Comparison of ENCODE assay signal across 8 cellular contexts in the genomic region with DNA sequence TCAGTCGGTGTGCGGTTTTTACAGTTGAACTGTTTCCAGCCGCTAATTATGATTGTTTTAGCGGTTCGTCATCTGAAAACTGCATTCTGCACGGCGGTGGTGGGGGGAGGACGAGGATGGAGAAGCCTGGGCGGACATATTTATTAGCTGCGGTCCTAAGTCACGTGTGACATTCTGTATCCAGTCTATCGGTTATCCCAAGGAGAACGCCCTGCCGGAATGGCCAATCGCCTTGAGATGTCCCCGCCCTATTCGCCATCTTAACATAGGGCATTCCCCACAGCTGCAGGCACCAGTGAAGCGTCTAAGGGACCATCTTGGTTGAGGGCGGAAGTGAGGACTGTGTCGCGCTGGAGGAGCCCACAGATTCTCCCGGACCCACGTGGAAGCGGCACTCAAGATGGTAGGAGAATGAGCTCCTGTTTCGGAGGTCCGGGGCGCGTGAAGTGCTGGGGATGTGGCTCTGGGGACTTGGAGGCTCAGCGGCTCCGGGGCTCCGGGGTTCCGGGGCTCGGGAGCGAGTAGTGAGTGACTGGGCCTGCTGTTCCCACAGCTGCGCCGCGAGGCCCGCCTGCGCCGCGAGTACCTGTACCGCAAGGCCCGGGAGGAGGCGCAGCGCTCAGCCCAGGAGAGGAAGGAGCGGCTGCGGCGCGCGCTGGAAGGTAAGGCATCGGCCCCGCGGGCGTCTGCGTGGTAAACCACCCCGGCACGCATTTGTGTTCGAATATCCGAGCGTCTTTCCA. TPM values are rescaled to one million over a fixed set of nuclear protein-coding genes. Genes with fewer than 3 reads are reported as not detected.
A peak's percentile ranks its signal among the peaks of the same experiment; 100 is the strongest.
DNase-seq lines count a peak whose midpoint lies in the region; ATAC-seq and TF ChIP-seq lines count a peak whose summit lies in the region.

A gene with protein sequence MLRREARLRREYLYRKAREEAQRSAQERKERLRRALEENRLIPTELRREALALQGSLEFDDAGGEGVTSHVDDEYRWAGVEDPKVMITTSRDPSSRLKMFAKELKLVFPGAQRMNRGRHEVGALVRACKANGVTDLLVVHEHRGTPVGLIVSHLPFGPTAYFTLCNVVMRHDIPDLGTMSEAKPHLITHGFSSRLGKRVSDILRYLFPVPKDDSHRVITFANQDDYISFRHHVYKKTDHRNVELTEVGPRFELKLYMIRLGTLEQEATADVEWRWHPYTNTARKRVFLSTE (plus strand): TSS at position 365 of the 743 bp plus-strand sequence. CDS start 36 bp downstream, at position 401.

- H3K9me3 Mint-ChIP-seq in CD14-positive monocyte, result no peaks in the 10 kb centered on the region

- DNase-seq in CD14-positive monocyte (ENCODE audit: low spot score) (peak; percentile 98), NCI-H774 (lab: John Stamatoyannopoulos, UW) (peak; percentile 98), dorsolateral prefrontal cortex (peak; percentile 91 to 100 (median 99)), right lobe of liver (peak; percentile 94 to 99 (median 97))
- DNase-seq in activated CD4-positive, alpha-beta T cell treated with anti-CD3 and anti-CD28 coated beads, Interleukin-2, amount 50 U/mL, for 48 hours, result peak; percentile 92 to 95
- peak; percentile 84 to 91 for DNase-seq in stimulated activated CD4-positive, alpha-beta T cell treated with anti-CD3 and anti-CD28 coated beads, Interleukin-4, amount 100 ng/mL, for 48 hours (ENCODE audit: low read depth in 2 of 2)

- WGBS in right lobe of liver (ENCODE audit: insufficient coverage, low coverage, low lambda C conversion rate, missing lambda C conversion rate), result 0% methylated on average over 15 of the region's 60 CpGs

- peaks cover 0 to 4% (median 4%) of the 10 kb centered on the region in 3 donors for H3K27me3 Mint-ChIP-seq in CD14-positive monocyte (ENCODE audit: low read depth in 3 of 3)

- peaks cover 63% of the 10 kb centered on the region in 2 donors for H3K36me3 Mint-ChIP-seq in CD14-positive monocyte

- TF ChIP-seq POLR2A in right lobe of liver (IDR thresholded peaks at IDR 0.05), result peak; percentile 13

- H3K27ac ChIP-seq in dorsolateral prefrontal cortex (peak within 1 kb of the TSS; percentile 72 to 99 (median 96)), right lobe of liver (peak within 1 kb of the TSS; percentile 39 to 73 (median 39))

- H3K4me1 ChIP-seq in right lobe of liver, result peaks cover 0 to 13% (median 5%) of the 10 kb centered on the region in 4 donors

- ATAC-seq in GM19372 (IDR thresholded peaks at IDR 0.05; ENCODE audit: low read depth, unreplicated experiment), result peak; percentile 81
- ATAC-seq in HG03565 (IDR thresholded peaks at IDR 0.05; ENCODE audit: unreplicated experiment), result peak; percentile 86
- ATAC-seq in right lobe of liver, result peak; percentile 94 to 97 (median 95)

- H3K27ac Mint-ChIP-seq in CD14-positive monocyte, result peak within 1 kb of the TSS; percentile 97 to 99 (median 99)

- peak within 1 kb of the TSS; percentile 69 to 100 (median 94) for H3K4me3 ChIP-seq in dorsolateral prefrontal cortex
- peak within 1 kb of the TSS; percentile 73 to 88 (median 87) for H3K4me3 ChIP-seq in right lobe of liver

- TF ChIP-seq CTCF in CD14-positive monocyte (IDR thresholded peaks at IDR 0.05) (peak; percentile 32), dorsolateral prefrontal cortex (IDR thresholded peaks at IDR 0.05 in 54 of 56, conservative IDR thresholded peaks at IDR 0.05 in 2 of 56; ENCODE audit: low read depth in 1 of 56, partially characterized antibody in 56 of 56) (peak in 36 of 56 donors; percentile 2 to 49 (median 24)), right lobe of liver (IDR thresholded peaks at IDR 0.05) (peak; percentile 21 to 38 (median 34))

- H3K27me3 ChIP-seq in dorsolateral prefrontal cortex (no peaks in the 10 kb centered on the region), right lobe of liver (no peaks in the 10 kb centered on the region)

- peaks cover 25% of the 10 kb centered on the region for H3K4me1 Mint-ChIP-seq in CD14-positive monocyte

- peak within 1 kb of the TSS; percentile 99 to 100 for H3K4me3 Mint-ChIP-seq in CD14-positive monocyte

- no peaks in the 10 kb centered on the region for H3K9me3 ChIP-seq in right lobe of liver

- intact Hi-C loops in CD14-positive monocyte (cut with micrococcal nuclease) (loop anchor here in 1 of 2 donors (5.0 kb wide), 1 partner anchor 165 kb away; no protein-coding TSS in a partner anchor), dorsolateral prefrontal cortex (cut with DNase I) (loop anchor here (1.0 to 5.0 kb wide), 3 partner anchors 30 to 161 kb away; a partner anchor contains a TSS), right lobe of liver (cut with DNase I) (no loop called here)

- peaks cover 3 to 41% (median 20%) of the 10 kb centered on the region in 4 donors for H3K36me3 ChIP-seq in right lobe of liver

RNA-seq across cellular contexts. Expression of the gene that starts here (rescaled TPM):
- polyA plus RNA-seq in CD14-positive monocyte, result 10 to 100 TPM; 57.6 to 58.5 TPM
- 10 to 100 TPM; 46.3 to 91.5 (median 67.1) TPM for total RNA-seq in dorsolateral prefrontal cortex
- 100 to 1,000 TPM in 2 of 6 experiments, 10 to 100 TPM in 4; 43.1 to 136 (median 56.7) TPM for total RNA-seq in right lobe of liver

Comparison
In these comparisons a context has a peak if more than half of its experiments do, and no peak if none do; other contexts are left out.
1. Peak in every context shown above with its lines: DNase-seq, ATAC-seq, H3K4me3 ChIP-seq and H3K27ac ChIP-seq.
2. intact Hi-C loops: an anchor here in dorsolateral prefrontal cortex (1.0 to 5.0 kb wide); none called in right lobe of liver.